23 cellular contexts compared by ENCODE assay signal in genomic region chr5:176296-176823, GRCh38. TPM values are rescaled to one million over a fixed set of nuclear protein-coding genes. Genes with fewer than 3 reads are reported as not detected.
DNase-seq lines count a peak whose midpoint lies in the region; ATAC-seq and TF ChIP-seq lines count a peak whose summit lies in the region.
"Had no signal": no experiment of that assay in that cellular context is flagged by ENCODE, and none has a peak within 500 bp of the region (broad histone marks: within the 10 kb centered on the region; RNA-seq: fewer than 3 reads in every experiment).

No MANE protein-coding gene starts in this region.

- peaks cover 7% of the 10 kb centered on the region for H3K4me1 ChIP-seq in parathyroid adenoma
- H3K4me1 ChIP-seq: HAP-1 had no signal

- TF ChIP-seq CTCF in chondrocyte (IDR thresholded peaks at IDR 0.05) (no peak), parathyroid adenoma (IDR thresholded peaks at IDR 0.05) (no peak)

- H3K27me3 ChIP-seq in parathyroid adenoma (ENCODE audit: control insufficient read depth, insufficient read depth, low read length): no peaks in the 10 kb centered on the region

- no peaks in the 10 kb centered on the region for H3K4me1 Mint-ChIP-seq in chondrocyte (ENCODE audit: low read depth)
- H3K4me1 Mint-ChIP-seq: CD4-positive, alpha-beta memory T cell had no signal

- H3K9me3 ChIP-seq in parathyroid adenoma (ENCODE audit: control insufficient read depth, low read length): no peaks in the 10 kb centered on the region
- H3K9me3 ChIP-seq: Caco-2, HAP-1 had no signal

- peak; percentile 8 for DNase-seq in A172 (ENCODE audit: low spot score)
- peak; percentile 65 for DNase-seq in ELF-1 (ENCODE audit: low read depth, low spot score)
- DNase-seq in chondrocyte (ENCODE audit: low spot score): peak; percentile 38
- DNase-seq in posterior vena cava (ENCODE audit: low spot score): no peak
- no peak for DNase-seq in stimulated activated naive CD4-positive, alpha-beta T cell (lab: John Stamatoyannopoulos, UW)
- DNase-seq: CD4-positive, alpha-beta memory T cell; DMS 273 treated with DMSO at 0.1 percent for 48 hours; DMS79 treated with DMSO at 0.1 percent for 48 hours; NCI-H1105; NCI-H146; NCI-H2029; NCI-H226; NCI-H510A treated with DMSO at 0.1 percent for 48 hours; NCI-H748 treated with DMSO at 0.1 percent for 48 hours had no signal

- ATAC-seq in HG03139 (IDR thresholded peaks at IDR 0.05; ENCODE audit: unreplicated experiment): no peak
- ATAC-seq: GM12878, Panc1 had no signal

- no peak overlapping the region for H3K27ac Mint-ChIP-seq in chondrocyte (ENCODE audit: unreplicated experiment)
- H3K27ac Mint-ChIP-seq: CD4-positive, alpha-beta memory T cell had no signal

- H3K27ac ChIP-seq in parathyroid adenoma: no peak overlapping the region
- H3K27ac ChIP-seq: KMS-11 had no signal

- no peak overlapping the region for H3K4me3 ChIP-seq in parathyroid adenoma (ENCODE audit: low read depth, low read length)
- H3K4me3 ChIP-seq: GM12878, HAP-1 had no signal

- peak overlapping the region; percentile 37 for H3K4me2 ChIP-seq in parathyroid adenoma (ENCODE audit: low read length)
- H3K4me2 ChIP-seq: KMS-11 had no signal

- intact Hi-C loops in posterior vena cava (cut with DNase I): no loop called here

- H3K79me2 ChIP-seq in parathyroid adenoma: no peaks in the 10 kb centered on the region

- H3K9ac ChIP-seq in parathyroid adenoma: no peak overlapping the region
- H3K9ac ChIP-seq: KMS-11 had no signal

- H3K36me3 ChIP-seq in parathyroid adenoma (ENCODE audit: control insufficient read depth, insufficient read depth, low read length): no peaks in the 10 kb centered on the region
- H3K36me3 ChIP-seq: HAP-1 had no signal

- no peak overlapping the region for H3K4me3 Mint-ChIP-seq in chondrocyte (ENCODE audit: unreplicated experiment)
- H3K4me3 Mint-ChIP-seq: CD4-positive, alpha-beta memory T cell had no signal

- H3K9me3 Mint-ChIP-seq in chondrocyte (ENCODE audit: low read depth): no peaks in the 10 kb centered on the region
- H3K9me3 Mint-ChIP-seq: CD4-positive, alpha-beta memory T cell had no signal

- H3K27me3 Mint-ChIP-seq in chondrocyte (ENCODE audit: low read depth): peaks cover 16% of the 10 kb centered on the region

- H3K36me3 Mint-ChIP-seq in chondrocyte (ENCODE audit: low read depth): peaks cover 1% of the 10 kb centered on the region
- H3K36me3 Mint-ChIP-seq: CD4-positive, alpha-beta memory T cell had no signal

- no peak overlapping the region for H2AFZ ChIP-seq in parathyroid adenoma

RNA-seq across cellular contexts. Expression of gene LRRC14B, which starts 14.9 kb away (rescaled TPM):
- total RNA-seq in A172 (2014; rRNA removed; shearing (Covaris generic)): not detected in 2 replicates
- total RNA-seq in chondrocyte (not detected in 3 replicates), posterior vena cava (not detected)
- total RNA-seq: A673; Caco-2; CD4-positive, alpha-beta memory T cell; SK-MEL-5 had no signal

RNA-seq across cellular contexts. Expression of gene CCDC127, which starts 41.6 kb away (rescaled TPM):
- 6.2 and 6.3 TPM in 2 replicates for total RNA-seq in A172 (2014; rRNA removed; shearing (Covaris generic))
- total RNA-seq in chondrocyte (8.0 to 10.4 TPM (median 9.6 TPM) in 3 replicates), posterior vena cava (1 to 10 TPM; 5.8 to 6.9 TPM)

RNA-seq across cellular contexts. Expression of gene SDHA, which starts 41.8 kb away (rescaled TPM):
- 89.1 and 106 TPM in 2 replicates for total RNA-seq in A172 (2014; rRNA removed; shearing (Covaris generic))
- 79.7 to 95.5 TPM (median 81.5 TPM) in 3 replicates for total RNA-seq in chondrocyte
- total RNA-seq in posterior vena cava: 10 to 100 TPM; 75.2 to 80.7 TPM

Comparison
In these comparisons a context has a peak if more than half of its experiments do, and no peak if none do; other contexts are left out.
1. DNase-seq: peak in A172 (single experiment), ELF-1 (single experiment) and chondrocyte (single experiment); none in posterior vena cava (single experiment) and stimulated activated naive CD4-positive, alpha-beta T cell (0 of 6).